In genomic region chr3:19946291-19946831, GRCh38 we compare ENCODE assay signal across 8 cellular contexts. TPM values are rescaled to one million over a fixed set of nuclear protein-coding genes. Genes with fewer than 3 reads are reported as not detected.
DNase-seq lines count a peak whose midpoint lies in the region; ATAC-seq and TF ChIP-seq lines count a peak whose summit lies in the region.

No MANE protein-coding gene starts in this region.

- 16 to 27% (median 18%) methylated on average over 16 to 17 of the region's 17 CpGs for WGBS in adrenal gland, 4 donors

- H3K9me3 Mint-ChIP-seq in CD4-positive, CD25-positive, alpha-beta regulatory T cell, result peaks cover 0 to 2% (median 0%) of the 10 kb centered on the region in 7 donors
- H3K9me3 Mint-ChIP-seq in immature natural killer cell, result no peaks in the 10 kb centered on the region

- H3K4me1 ChIP-seq in CD4-positive, CD25-positive, alpha-beta regulatory T cell (ENCODE audit: control insufficient read depth, insufficient read depth, low read length, poor library complexity, severe bottlenecking), result peaks cover 42% of the 10 kb centered on the region
- H3K4me1 ChIP-seq in HUES6 (ENCODE audit: control insufficient read depth, insufficient read depth, low read length) (peaks cover 17% of the 10 kb centered on the region), adrenal gland (replicated peaks in 1 of 2) (peaks cover 16 to 30% of the 10 kb centered on the region in 2 donors), subcutaneous abdominal adipose tissue (ENCODE audit: control insufficient read depth in 5 of 5, insufficient read depth in 5 of 5, low read length in 5 of 5) (peaks cover 0 to 44% (median 29%) of the 10 kb centered on the region in 5 donors)

- no peaks in the 10 kb centered on the region for H3K9me3 ChIP-seq in CD4-positive, CD25-positive, alpha-beta regulatory T cell (ENCODE audit: control insufficient read depth in 2 of 2, low read length in 2 of 2)
- H3K9me3 ChIP-seq in HUES6 (ENCODE audit: control insufficient read depth, insufficient read depth, low read depth, low read length) (peaks cover 8% of the 10 kb centered on the region; the same call in 1 of the 2 replicates), adrenal gland (replicated peaks in 1 of 3) (no peaks in the 10 kb centered on the region), subcutaneous abdominal adipose tissue (ENCODE audit: control insufficient read depth in 5 of 5, low read length in 5 of 5) (no peaks in the 10 kb centered on the region)

- H3K36me3 Mint-ChIP-seq in CD4-positive, CD25-positive, alpha-beta regulatory T cell, result peaks cover 5% of the 10 kb centered on the region
- no peaks in the 10 kb centered on the region for H3K36me3 Mint-ChIP-seq in immature natural killer cell

- H3K4me3 Mint-ChIP-seq in CD4-positive, CD25-positive, alpha-beta regulatory T cell, result peak overlapping the region; percentile 92 to 100 (median 100)
- peak overlapping the region; percentile 92 to 98 (median 95) for H3K4me3 Mint-ChIP-seq in immature natural killer cell

- H3K27me3 ChIP-seq in CD4-positive, CD25-positive, alpha-beta regulatory T cell (ENCODE audit: control insufficient read depth, insufficient read depth, low read length), result no peaks in the 10 kb centered on the region
- H3K27me3 ChIP-seq in HUES6 (ENCODE audit: control insufficient read depth, insufficient read depth, low read length) (no peaks in the 10 kb centered on the region), adrenal gland (no peaks in the 10 kb centered on the region), subcutaneous abdominal adipose tissue (ENCODE audit: control insufficient read depth in 5 of 5, insufficient read depth in 4 of 5, low read length in 5 of 5) (no peaks in the 10 kb centered on the region)

- TF ChIP-seq POLR2A in adrenal gland (IDR thresholded peaks at IDR 0.05), result no peak

- peak overlapping the region; percentile 93 for H3K9ac ChIP-seq in HUES6 (ENCODE audit: low read length)
- peak overlapping the region; percentile 74 to 100 (median 87) for H3K9ac ChIP-seq in subcutaneous abdominal adipose tissue (ENCODE audit: low read length in 5 of 5)

- ATAC-seq in CD4-positive, CD25-positive, alpha-beta regulatory T cell (ENCODE audit: low read depth in 2 of 2), result no peak
- ATAC-seq in GM21360 (IDR thresholded peaks at IDR 0.05; ENCODE audit: unreplicated experiment), result peak; percentile 1

- H3K36me3 ChIP-seq in CD4-positive, CD25-positive, alpha-beta regulatory T cell (ENCODE audit: control insufficient read depth, insufficient read depth, low read length), result peaks cover 9% of the 10 kb centered on the region
- H3K36me3 ChIP-seq in HUES6 (ENCODE audit: control insufficient read depth, insufficient read depth, low read length) (peaks cover 13% of the 10 kb centered on the region), adrenal gland (replicated peaks in 1 of 2) (no peaks in the 10 kb centered on the region), subcutaneous abdominal adipose tissue (ENCODE audit: control insufficient read depth in 5 of 5, insufficient read depth in 5 of 5, low read length in 5 of 5) (peaks cover 0 to 8% (median 3%) of the 10 kb centered on the region in 5 donors)

- DNase-seq in CD4-positive, CD25-positive, alpha-beta regulatory T cell, result peak in 1 of 3 donors; percentile 10
- DNase-seq in adrenal gland, result peak in 3 of 7 donors; percentile 19 to 58 (median 45)
- no peak for DNase-seq in immature natural killer cell
- DNase-seq in stimulated activated CD4-positive, alpha-beta T cell treated with anti-CD3 and anti-CD28 coated beads, Interleukin-12 subunit alpha, Interleukin-12 subunit beta, amount 100 ng/mL, for 4 hours, result no peak
- no peak for DNase-seq in NCI-H2196 treated with DMSO at 0.1 percent for 48 hours (lab: John Stamatoyannopoulos, UW; ENCODE audit: unreplicated experiment)

- peak overlapping the region; percentile 85 for H3K4me3 ChIP-seq in CD4-positive, CD25-positive, alpha-beta regulatory T cell (ENCODE audit: low read depth, low read length)
- H3K4me3 ChIP-seq in HUES6 (ENCODE audit: low read depth, low read length), result peak overlapping the region; percentile 86
- peak overlapping the region in 3 of 4 donors; percentile 57 to 94 (median 80) for H3K4me3 ChIP-seq in adrenal gland
- H3K4me3 ChIP-seq in subcutaneous abdominal adipose tissue (ENCODE audit: low read depth in 1 of 5, low read length in 5 of 5), result peak overlapping the region; percentile 74 to 99 (median 88)

- H3K27ac Mint-ChIP-seq in CD4-positive, CD25-positive, alpha-beta regulatory T cell, result peak overlapping the region; percentile 97 to 100 (median 99)
- peak overlapping the region; percentile 90 to 99 (median 96) for H3K27ac Mint-ChIP-seq in immature natural killer cell

- TF ChIP-seq CTCF in adrenal gland (IDR thresholded peaks at IDR 0.05), result no peak

- H3K4me1 Mint-ChIP-seq in CD4-positive, CD25-positive, alpha-beta regulatory T cell, result peaks cover 26 to 59% (median 44%) of the 10 kb centered on the region in 4 donors
- H3K4me1 Mint-ChIP-seq in immature natural killer cell, result peaks cover 46 to 61% of the 10 kb centered on the region in 2 donors

- intact Hi-C loops in adrenal gland (cut with DNase I), result loop anchor here in 1 of 2 donors (5.0 to 10.0 kb wide), 2 partner anchors 98 to 241 kb away; partner anchors contain the start of genes KAT2B and SGO1

- peak overlapping the region; percentile 97 for H3K27ac ChIP-seq in CD4-positive, CD25-positive, alpha-beta regulatory T cell (ENCODE audit: insufficient read depth, low read length, poor library complexity, severe bottlenecking)
- H3K27ac ChIP-seq in HUES6 (ENCODE audit: low read depth, low read length), result peak overlapping the region; percentile 88
- peak overlapping the region; percentile 85 to 99 (median 98) for H3K27ac ChIP-seq in adrenal gland
- peak overlapping the region; percentile 97 for H3K27ac ChIP-seq in subcutaneous abdominal adipose tissue (ENCODE audit: low read depth, low read length)

- H3K27me3 Mint-ChIP-seq in CD4-positive, CD25-positive, alpha-beta regulatory T cell, result peaks cover 5% of the 10 kb centered on the region
- peaks cover 13 to 15% (median 13%) of the 10 kb centered on the region in 3 donors for H3K27me3 Mint-ChIP-seq in immature natural killer cell (ENCODE audit: low read depth in 3 of 3)

RNA-seq across cellular contexts. Expression of gene RAB5A, which starts 0.5 kb away (rescaled TPM):
- 134 TPM for total RNA-seq in CD4-positive, CD25-positive, alpha-beta regulatory T cell
- polyA plus RNA-seq in CD4-positive, CD25-positive, alpha-beta regulatory T cell, result 10 to 100 TPM; 33.8 to 41.9 (median 40.3) TPM
- total RNA-seq in adrenal gland, result 10 to 100 TPM; 36.8 to 68.6 (median 52.0) TPM
- 100 to 1,000 TPM in 1 of 3 donors, 10 to 100 TPM in 2; 37.1 to 102 (median 41.2) TPM for polyA plus RNA-seq in adrenal gland
- polyA plus RNA-seq in immature natural killer cell, result 10 to 100 TPM; 33.0 to 50.8 (median 47.3) TPM

RNA-seq across cellular contexts. Expression of gene EFHB, which starts 12.3 kb away (rescaled TPM):
- 1.3 TPM for total RNA-seq in CD4-positive, CD25-positive, alpha-beta regulatory T cell
- polyA plus RNA-seq in CD4-positive, CD25-positive, alpha-beta regulatory T cell, result under 1 TPM; 0.10 to 0.26 (median 0.19) TPM
- 1 to 10 TPM in 5 of 8 donors, under 1 TPM in 2, not detected in 1; 0.29 to 4.4 (median 3.0) TPM for total RNA-seq in adrenal gland
- polyA plus RNA-seq in adrenal gland, result 10 to 100 TPM in 1 of 3 donors, 1 to 10 TPM in 1, under 1 TPM in 1; 0.98 to 10.6 (median 2.2) TPM
- polyA plus RNA-seq in immature natural killer cell, result 1 to 10 TPM in 1 of 3 donors, under 1 TPM in 1, not detected in 1; 0.52 to 1.3 TPM
